In the genomic region with DNA sequence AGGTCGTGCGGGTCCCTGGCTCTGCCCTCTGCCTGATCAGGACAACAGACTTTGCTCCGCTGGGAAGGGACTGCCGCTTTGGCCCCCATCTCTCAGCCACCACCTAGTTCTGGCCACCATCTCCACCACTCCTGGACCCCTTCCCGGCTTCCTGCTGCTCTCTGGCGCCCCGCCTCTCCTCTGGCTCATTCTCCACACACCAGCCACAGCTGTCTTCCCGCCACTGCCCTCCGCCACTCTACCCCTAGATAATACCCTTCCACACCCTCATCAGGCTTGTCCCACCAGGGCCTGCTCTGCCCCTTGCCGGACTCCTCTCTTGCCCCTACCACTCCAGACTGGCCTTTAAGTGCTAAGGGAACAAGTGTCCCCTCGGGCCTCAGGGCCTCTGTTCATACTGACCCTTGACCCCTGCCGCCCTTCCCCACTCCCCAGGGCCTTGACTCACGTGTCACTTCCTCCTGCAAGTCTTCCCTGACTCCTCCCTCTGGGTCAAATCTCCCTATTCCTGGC, we compare ENCODE assay signal across 1 cellular context.
A peak's percentile ranks its signal among the peaks of the same experiment; 100 is the strongest.
TF ChIP-seq lines count a peak whose summit lies in the region.

No MANE protein-coding gene starts in this region.

TF ChIP-seq in HepG2, 621 proteins besides CTCF, POLR2A, EP300 and RAD21 (continues in another document):
- TF ChIP-seq ZNF878 (CRISPR knock-in tag; IDR thresholded peaks at IDR 0.05) (no peak), ZNF768 (CRISPR knock-in tag; IDR thresholded peaks at IDR 0.05) (no peak), HDAC2 (CRISPR knock-in tag; IDR thresholded peaks at IDR 0.05) (no peak), KDM5A (IDR thresholded peaks at IDR 0.05; ENCODE audit: borderline replicate concordance, low read length) (no peak), MXD1 (CRISPR knock-in tag; IDR thresholded peaks at IDR 0.05) (no peak), ZMYM2 (CRISPR knock-in tag; IDR thresholded peaks at IDR 0.05) (no peak), SATB2 (CRISPR knock-in tag; IDR thresholded peaks at IDR 0.05) (no peak), PPARG (CRISPR knock-in tag; conservative IDR thresholded peaks at IDR 0.05) (peak; percentile 49), ARHGAP35 (CRISPR knock-in tag; IDR thresholded peaks at IDR 0.05; ENCODE audit: borderline replicate concordance) (no peak), SALL1 (CRISPR knock-in tag; IDR thresholded peaks at IDR 0.05) (peak; percentile 40; the same call in 1 of the 2 replicates), YEATS2 (CRISPR knock-in tag; IDR thresholded peaks at IDR 0.05; ENCODE audit: borderline replicate concordance) (no peak), ARID2 (CRISPR knock-in tag; IDR thresholded peaks at IDR 0.05; ENCODE audit: borderline replicate concordance) (no peak), TP53 (CRISPR knock-in tag; conservative IDR thresholded peaks at IDR 0.05) (no peak), NPAS2 (CRISPR knock-in tag; IDR thresholded peaks at IDR 0.05; ENCODE audit: borderline replicate concordance) (no peak), ZGPAT (CRISPR knock-in tag; IDR thresholded peaks at IDR 0.05) (0 out of 2 replicates have a peak, but pooled peaks have one; percentile 14), DNMT3B (CRISPR knock-in tag; conservative IDR thresholded peaks at IDR 0.05) (no peak), ZNF496 (CRISPR knock-in tag; IDR thresholded peaks at IDR 0.05; ENCODE audit: insufficient replicate concordance) (no peak), WIZ (CRISPR knock-in tag; IDR thresholded peaks at IDR 0.05) (no peak), PHF5A (CRISPR knock-in tag; IDR thresholded peaks at IDR 0.05; ENCODE audit: low read depth, unreplicated experiment) (no peak), EZH2 (conservative IDR thresholded peaks at IDR 0.05; ENCODE audit: low read depth, low read length) (no peak), ISX (CRISPR knock-in tag; conservative IDR thresholded peaks at IDR 0.05) (no peak), ZKSCAN1 (IDR thresholded peaks at IDR 0.05; ENCODE audit: low read length) (no peak), SALL2 (CRISPR knock-in tag; IDR thresholded peaks at IDR 0.05) (no peak), ZNF343 (CRISPR knock-in tag; IDR thresholded peaks at IDR 0.05) (no peak), EHMT2 (IDR thresholded peaks at IDR 0.05; ENCODE audit: borderline replicate concordance, low read depth, low read length) (no peak), ARNTL (CRISPR knock-in tag; IDR thresholded peaks at IDR 0.05) (peak; percentile 76; the same call in 1 of the 2 replicates), CHD2 (IDR thresholded peaks at IDR 0.05; ENCODE audit: low read depth, low read length) (no peak)
- TF ChIP-seq, protein P1, sequence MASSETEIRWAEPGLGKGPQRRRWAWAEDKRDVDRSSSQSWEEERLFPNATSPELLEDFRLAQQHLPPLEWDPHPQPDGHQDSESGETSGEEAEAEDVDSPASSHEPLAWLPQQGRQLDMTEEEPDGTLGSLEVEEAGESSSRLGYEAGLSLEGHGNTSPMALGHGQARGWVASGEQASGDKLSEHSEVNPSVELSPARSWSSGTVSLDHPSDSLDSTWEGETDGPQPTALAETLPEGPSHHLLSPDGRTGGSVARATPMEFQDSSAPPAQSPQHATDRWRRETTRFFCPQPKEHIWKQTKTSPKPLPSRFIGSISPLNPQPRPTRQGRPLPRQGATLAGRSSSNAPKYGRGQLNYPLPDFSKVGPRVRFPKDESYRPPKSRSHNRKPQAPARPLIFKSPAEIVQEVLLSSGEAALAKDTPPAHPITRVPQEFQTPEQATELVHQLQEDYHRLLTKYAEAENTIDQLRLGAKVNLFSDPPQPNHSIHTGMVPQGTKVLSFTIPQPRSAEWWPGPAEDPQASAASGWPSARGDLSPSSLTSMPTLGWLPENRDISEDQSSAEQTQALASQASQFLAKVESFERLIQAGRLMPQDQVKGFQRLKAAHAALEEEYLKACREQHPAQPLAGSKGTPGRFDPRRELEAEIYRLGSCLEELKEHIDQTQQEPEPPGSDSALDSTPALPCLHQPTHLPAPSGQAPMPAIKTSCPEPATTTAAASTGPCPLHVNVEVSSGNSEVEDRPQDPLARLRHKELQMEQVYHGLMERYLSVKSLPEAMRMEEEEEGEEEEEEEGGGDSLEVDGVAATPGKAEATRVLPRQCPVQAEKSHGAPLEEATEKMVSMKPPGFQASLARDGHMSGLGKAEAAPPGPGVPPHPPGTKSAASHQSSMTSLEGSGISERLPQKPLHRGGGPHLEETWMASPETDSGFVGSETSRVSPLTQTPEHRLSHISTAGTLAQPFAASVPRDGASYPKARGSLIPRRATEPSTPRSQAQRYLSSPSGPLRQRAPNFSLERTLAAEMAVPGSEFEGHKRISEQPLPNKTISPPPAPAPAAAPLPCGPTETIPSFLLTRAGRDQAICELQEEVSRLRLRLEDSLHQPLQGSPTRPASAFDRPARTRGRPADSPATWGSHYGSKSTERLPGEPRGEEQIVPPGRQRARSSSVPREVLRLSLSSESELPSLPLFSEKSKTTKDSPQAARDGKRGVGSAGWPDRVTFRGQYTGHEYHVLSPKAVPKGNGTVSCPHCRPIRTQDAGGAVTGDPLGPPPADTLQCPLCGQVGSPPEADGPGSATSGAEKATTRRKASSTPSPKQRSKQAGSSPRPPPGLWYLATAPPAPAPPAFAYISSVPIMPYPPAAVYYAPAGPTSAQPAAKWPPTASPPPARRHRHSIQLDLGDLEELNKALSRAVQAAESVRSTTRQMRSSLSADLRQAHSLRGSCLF (CRISPR knock-in tag; IDR thresholded peaks at IDR 0.05; ENCODE audit: borderline replicate concordance): no peak
- TF ChIP-seq, protein P2, sequence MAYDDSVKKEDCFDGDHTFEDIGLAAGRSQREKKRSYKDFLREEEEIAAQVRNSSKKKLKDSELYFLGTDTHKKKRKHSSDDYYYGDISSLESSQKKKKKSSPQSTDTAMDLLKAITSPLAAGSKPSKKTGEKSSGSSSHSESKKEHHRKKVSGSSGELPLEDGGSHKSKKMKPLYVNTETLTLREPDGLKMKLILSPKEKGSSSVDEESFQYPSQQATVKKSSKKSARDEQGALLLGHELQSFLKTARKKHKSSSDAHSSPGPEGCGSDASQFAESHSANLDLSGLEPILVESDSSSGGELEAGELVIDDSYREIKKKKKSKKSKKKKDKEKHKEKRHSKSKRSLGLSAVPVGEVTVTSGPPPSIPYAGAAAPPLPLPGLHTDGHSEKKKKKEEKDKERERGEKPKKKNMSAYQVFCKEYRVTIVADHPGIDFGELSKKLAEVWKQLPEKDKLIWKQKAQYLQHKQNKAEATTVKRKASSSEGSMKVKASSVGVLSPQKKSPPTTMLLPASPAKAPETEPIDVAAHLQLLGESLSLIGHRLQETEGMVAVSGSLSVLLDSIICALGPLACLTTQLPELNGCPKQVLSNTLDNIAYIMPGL (CRISPR knock-in tag; IDR thresholded peaks at IDR 0.05; ENCODE audit: borderline replicate concordance in 1 of 2, low read depth in 1 of 2): peak in 1 of 2 experiments; percentile 47; a peak in 1 of 4 replicates
- TF ChIP-seq, protein P3, sequence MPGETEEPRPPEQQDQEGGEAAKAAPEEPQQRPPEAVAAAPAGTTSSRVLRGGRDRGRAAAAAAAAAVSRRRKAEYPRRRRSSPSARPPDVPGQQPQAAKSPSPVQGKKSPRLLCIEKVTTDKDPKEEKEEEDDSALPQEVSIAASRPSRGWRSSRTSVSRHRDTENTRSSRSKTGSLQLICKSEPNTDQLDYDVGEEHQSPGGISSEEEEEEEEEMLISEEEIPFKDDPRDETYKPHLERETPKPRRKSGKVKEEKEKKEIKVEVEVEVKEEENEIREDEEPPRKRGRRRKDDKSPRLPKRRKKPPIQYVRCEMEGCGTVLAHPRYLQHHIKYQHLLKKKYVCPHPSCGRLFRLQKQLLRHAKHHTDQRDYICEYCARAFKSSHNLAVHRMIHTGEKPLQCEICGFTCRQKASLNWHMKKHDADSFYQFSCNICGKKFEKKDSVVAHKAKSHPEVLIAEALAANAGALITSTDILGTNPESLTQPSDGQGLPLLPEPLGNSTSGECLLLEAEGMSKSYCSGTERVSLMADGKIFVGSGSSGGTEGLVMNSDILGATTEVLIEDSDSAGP (CRISPR knock-in tag; IDR thresholded peaks at IDR 0.05; ENCODE audit: borderline replicate concordance): peak; percentile 33; the same call in 1 of the 2 replicates
- TF ChIP-seq, protein P4, sequence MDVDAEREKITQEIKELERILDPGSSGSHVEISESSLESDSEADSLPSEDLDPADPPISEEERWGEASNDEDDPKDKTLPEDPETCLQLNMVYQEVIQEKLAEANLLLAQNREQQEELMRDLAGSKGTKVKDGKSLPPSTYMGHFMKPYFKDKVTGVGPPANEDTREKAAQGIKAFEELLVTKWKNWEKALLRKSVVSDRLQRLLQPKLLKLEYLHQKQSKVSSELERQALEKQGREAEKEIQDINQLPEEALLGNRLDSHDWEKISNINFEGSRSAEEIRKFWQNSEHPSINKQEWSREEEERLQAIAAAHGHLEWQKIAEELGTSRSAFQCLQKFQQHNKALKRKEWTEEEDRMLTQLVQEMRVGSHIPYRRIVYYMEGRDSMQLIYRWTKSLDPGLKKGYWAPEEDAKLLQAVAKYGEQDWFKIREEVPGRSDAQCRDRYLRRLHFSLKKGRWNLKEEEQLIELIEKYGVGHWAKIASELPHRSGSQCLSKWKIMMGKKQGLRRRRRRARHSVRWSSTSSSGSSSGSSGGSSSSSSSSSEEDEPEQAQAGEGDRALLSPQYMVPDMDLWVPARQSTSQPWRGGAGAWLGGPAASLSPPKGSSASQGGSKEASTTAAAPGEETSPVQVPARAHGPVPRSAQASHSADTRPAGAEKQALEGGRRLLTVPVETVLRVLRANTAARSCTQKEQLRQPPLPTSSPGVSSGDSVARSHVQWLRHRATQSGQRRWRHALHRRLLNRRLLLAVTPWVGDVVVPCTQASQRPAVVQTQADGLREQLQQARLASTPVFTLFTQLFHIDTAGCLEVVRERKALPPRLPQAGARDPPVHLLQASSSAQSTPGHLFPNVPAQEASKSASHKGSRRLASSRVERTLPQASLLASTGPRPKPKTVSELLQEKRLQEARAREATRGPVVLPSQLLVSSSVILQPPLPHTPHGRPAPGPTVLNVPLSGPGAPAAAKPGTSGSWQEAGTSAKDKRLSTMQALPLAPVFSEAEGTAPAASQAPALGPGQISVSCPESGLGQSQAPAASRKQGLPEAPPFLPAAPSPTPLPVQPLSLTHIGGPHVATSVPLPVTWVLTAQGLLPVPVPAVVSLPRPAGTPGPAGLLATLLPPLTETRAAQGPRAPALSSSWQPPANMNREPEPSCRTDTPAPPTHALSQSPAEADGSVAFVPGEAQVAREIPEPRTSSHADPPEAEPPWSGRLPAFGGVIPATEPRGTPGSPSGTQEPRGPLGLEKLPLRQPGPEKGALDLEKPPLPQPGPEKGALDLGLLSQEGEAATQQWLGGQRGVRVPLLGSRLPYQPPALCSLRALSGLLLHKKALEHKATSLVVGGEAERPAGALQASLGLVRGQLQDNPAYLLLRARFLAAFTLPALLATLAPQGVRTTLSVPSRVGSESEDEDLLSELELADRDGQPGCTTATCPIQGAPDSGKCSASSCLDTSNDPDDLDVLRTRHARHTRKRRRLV (CRISPR knock-in tag; IDR thresholded peaks at IDR 0.05): no peak
- TF ChIP-seq, protein P5, sequence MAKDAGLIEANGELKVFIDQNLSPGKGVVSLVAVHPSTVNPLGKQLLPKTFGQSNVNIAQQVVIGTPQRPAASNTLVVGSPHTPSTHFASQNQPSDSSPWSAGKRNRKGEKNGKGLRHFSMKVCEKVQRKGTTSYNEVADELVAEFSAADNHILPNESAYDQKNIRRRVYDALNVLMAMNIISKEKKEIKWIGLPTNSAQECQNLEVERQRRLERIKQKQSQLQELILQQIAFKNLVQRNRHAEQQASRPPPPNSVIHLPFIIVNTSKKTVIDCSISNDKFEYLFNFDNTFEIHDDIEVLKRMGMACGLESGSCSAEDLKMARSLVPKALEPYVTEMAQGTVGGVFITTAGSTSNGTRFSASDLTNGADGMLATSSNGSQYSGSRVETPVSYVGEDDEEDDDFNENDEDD (CRISPR knock-in tag; IDR thresholded peaks at IDR 0.05; ENCODE audit: borderline replicate concordance): peak; percentile 60; the same call in 1 of the 2 replicates
